23 cellular contexts compared by ENCODE assay signal in genomic region chr2:232693344-232693743, GRCh38. TPM values are rescaled to one million over a fixed set of nuclear protein-coding genes. Genes with fewer than 3 reads are reported as not detected.
A peak's percentile ranks its signal among the peaks of the same experiment; 100 is the strongest.
DNase-seq lines count a peak whose midpoint lies in the region; ATAC-seq and TF ChIP-seq lines count a peak whose summit lies in the region.
"Had no signal": no experiment of that assay in that cellular context is flagged by ENCODE, and none has a peak within 500 bp of the region (broad histone marks: within the 10 kb centered on the region; RNA-seq: fewer than 3 reads in every experiment).

No MANE protein-coding gene starts in this region.

- no peaks in the 10 kb centered on the region for H3K9me3 ChIP-seq in CD4-positive, alpha-beta T cell (ENCODE audit: control insufficient read depth, low read length)
- H3K9me3 ChIP-seq in OCI-LY7 (ENCODE audit: low read length): no peaks in the 10 kb centered on the region
- H3K9me3 ChIP-seq: BLaER1, Caco-2, SJSA1 had no signal

- CTCF ChIA-PET in CD4-positive, alpha-beta T cell (lab: Charles Lee): interaction anchor here (0.6 kb wide), 1 partner anchor 772 kb away, joined by 3 read pairs; no protein-coding TSS in a partner anchor
- CTCF ChIA-PET in OCI-LY7 (lab: Charles Lee; ENCODE audit: unreplicated experiment) (no interaction called here), WTC11 (lab: Charles Lee) (interaction anchor here (0.8 kb wide), 1 partner anchor 506 kb away, joined by 3 read pairs; no protein-coding TSS in a partner anchor)

- H3K4me2 ChIP-seq in OCI-LY7 (ENCODE audit: low read length): no peak overlapping the region
- H3K4me2 ChIP-seq: BLaER1, KMS-11 had no signal

- DNase-seq in CD4-positive, alpha-beta T cell: no peak
- DNase-seq in OCI-LY7 (ENCODE audit: low spot score) (no peak), endothelial cell (ENCODE audit: low spot score) (no peak), posterior vena cava (ENCODE audit: low spot score) (peak; percentile 42), DMS 273 (lab: John Stamatoyannopoulos, UW; ENCODE audit: unreplicated experiment) (no peak), WTC11 (ENCODE audit: low spot score) (no peak)
- DNase-seq: Caco-2; CD4-positive, alpha-beta memory T cell; DND-41; IMR-90; NCI-H1092; NCI-H1417 treated with DMSO at 0.1 percent for 48 hours; NCI-H1694 treated with DMSO at 0.1 percent for 48 hours; NCI-H2081; NCI-H2227 treated with DMSO at 0.1 percent for 48 hours; NCI-H526 treated with DMSO at 0.1 percent for 48 hours; Right ventricle myocardium superior; RPMI8226 had no signal

- POLR2A ChIA-PET in CD4-positive, alpha-beta T cell (lab: Charles Lee): no interaction called here
- POLR2A ChIA-PET in OCI-LY7 (lab: Charles Lee): interaction anchor here (0.8 to 1.1 kb wide), 2 partner anchors 9 to 21 kb away, joined by 3 read pairs; no protein-coding TSS in a partner anchor
- POLR2A ChIA-PET in WTC11 (lab: Charles Lee): no interaction called here

- H3K36me3 ChIP-seq in OCI-LY7 (ENCODE audit: insufficient read depth, low read length): no peaks in the 10 kb centered on the region
- H3K36me3 ChIP-seq: BLaER1 had no signal

- H3K27me3 ChIP-seq in CD4-positive, alpha-beta T cell (ENCODE audit: control insufficient read depth, insufficient read depth, low read length): no peaks in the 10 kb centered on the region
- H3K27me3 ChIP-seq: BLaER1, SJSA1 had no signal

- no peak overlapping the region for H3K27ac ChIP-seq in CD4-positive, alpha-beta T cell (ENCODE audit: low read depth, low read length)
- H3K27ac ChIP-seq in OCI-LY7 (ENCODE audit: low read depth, low read length, poor library complexity, severe bottlenecking): no peak overlapping the region
- H3K27ac ChIP-seq: BLaER1, KMS-11, SJSA1 had no signal

- H3K9me2 ChIP-seq in OCI-LY7 (ENCODE audit: insufficient read depth, low read length): no peaks in the 10 kb centered on the region

- BruUV-seq in OCI-LY7 (replicated peaks; lab: Mats Ljungman, UMichigan): no TSS peak

- H3K36me3 Mint-ChIP-seq in CD4-positive, alpha-beta T cell (ENCODE audit: low read depth): peaks cover 10% of the 10 kb centered on the region
- H3K36me3 Mint-ChIP-seq in endothelial cell (ENCODE audit: low read depth, unreplicated experiment): no peaks in the 10 kb centered on the region
- H3K36me3 Mint-ChIP-seq in WTC11: no peaks in the 10 kb centered on the region

- peak overlapping the region; percentile 32 for H3K4me3 Mint-ChIP-seq in CD4-positive, alpha-beta T cell
- H3K4me3 Mint-ChIP-seq in endothelial cell (ENCODE audit: unreplicated experiment) (no peak overlapping the region), WTC11 (no peak overlapping the region)
- H3K4me3 Mint-ChIP-seq: CD4-positive, alpha-beta memory T cell had no signal

- peaks cover 4% of the 10 kb centered on the region; the same call in 1 of the 2 replicates for H4K20me1 ChIP-seq in OCI-LY7 (ENCODE audit: insufficient read depth, low read length)

- H3K4me1 Mint-ChIP-seq in CD4-positive, alpha-beta T cell (ENCODE audit: low read depth): peaks cover 7% of the 10 kb centered on the region
- H3K4me1 Mint-ChIP-seq in endothelial cell (ENCODE audit: unreplicated experiment) (peaks cover 9% of the 10 kb centered on the region), WTC11 (peaks cover 11% of the 10 kb centered on the region)

- no peak overlapping the region for H3K4me3 ChIP-seq in OCI-LY7 (ENCODE audit: low read depth, low read length, poor library complexity, severe bottlenecking)
- H3K4me3 ChIP-seq: BLaER1, SJSA1 had no signal

- peak overlapping the region; percentile 4 for H3K27ac Mint-ChIP-seq in CD4-positive, alpha-beta T cell
- peak overlapping the region; percentile 11 for H3K27ac Mint-ChIP-seq in endothelial cell (ENCODE audit: unreplicated experiment)
- no peak overlapping the region for H3K27ac Mint-ChIP-seq in WTC11

- no peaks in the 10 kb centered on the region for H3K27me3 Mint-ChIP-seq in CD4-positive, alpha-beta T cell
- H3K27me3 Mint-ChIP-seq in endothelial cell (ENCODE audit: unreplicated experiment) (peaks cover 2% of the 10 kb centered on the region), WTC11 (ENCODE audit: low read depth) (no peaks in the 10 kb centered on the region)
- H3K27me3 Mint-ChIP-seq: CD4-positive, alpha-beta memory T cell had no signal

- H2AFZ ChIP-seq in OCI-LY7 (ENCODE audit: low read length): 0 out of 2 replicates have a peak overlapping the region, but pooled peaks have one; percentile 15

- intact Hi-C loops in CD4-positive, alpha-beta T cell (cut with DNase I, micrococcal nuclease): loop anchor here in 1 of 2 experiments (2.0 to 10.0 kb wide), 3 partner anchors 81 to 381 kb away; no protein-coding TSS in a partner anchor
- intact Hi-C loops in OCI-LY7 (cut with micrococcal nuclease; ENCODE audit: unreplicated experiment) (no loop called here), posterior vena cava (cut with DNase I) (no loop called here)

- no peak for ATAC-seq in CD4-positive, alpha-beta T cell (ENCODE audit: poor library complexity)
- ATAC-seq in HG02610 (IDR thresholded peaks at IDR 0.05; ENCODE audit: unreplicated experiment): no peak
- ATAC-seq in WTC11: no peak
- ATAC-seq: HCT116 had no signal

- H3K4me1 ChIP-seq in OCI-LY7 (ENCODE audit: insufficient read depth, low read length, poor library complexity, severe bottlenecking): peaks cover 8% of the 10 kb centered on the region

- peaks cover 2% of the 10 kb centered on the region for H3K9me3 Mint-ChIP-seq in CD4-positive, alpha-beta T cell
- H3K9me3 Mint-ChIP-seq in endothelial cell (ENCODE audit: unreplicated experiment) (no peaks in the 10 kb centered on the region), WTC11 (0 out of 2 replicates have a peak, but pooled peaks cover 3% of the 10 kb centered on the region)

- peaks cover 8% of the 10 kb centered on the region for H3K79me2 ChIP-seq in OCI-LY7 (ENCODE audit: insufficient read depth, low read depth, low read length)

- TF ChIP-seq CTCF in CD4-positive, alpha-beta T cell (IDR thresholded peaks at IDR 0.05): no peak
- TF ChIP-seq CTCF in OCI-LY7 (conservative IDR thresholded peaks at IDR 0.05; ENCODE audit: low read length): no peak
- no peak for TF ChIP-seq CTCF in endothelial cell (IDR thresholded peaks at IDR 0.05; ENCODE audit: unreplicated experiment)
- no peak for TF ChIP-seq CTCF in WTC11 (IDR thresholded peaks at IDR 0.05)

TF ChIP-seq in WTC11, 78 proteins besides CTCF, POLR2A, EP300 and RAD21 (continues in another document):
- no peak for TF ChIP-seq ZBTB21 (CRISPR knock-in tag; IDR thresholded peaks at IDR 0.05; ENCODE audit: borderline replicate concordance)
- no peak for TF ChIP-seq ZNF263 (CRISPR knock-in tag; IDR thresholded peaks at IDR 0.05; ENCODE audit: low read depth)
- TF ChIP-seq ZNF317 (CRISPR knock-in tag; IDR thresholded peaks at IDR 0.05; ENCODE audit: borderline replicate concordance, low read depth): no peak
- no peak for TF ChIP-seq NFATC4 (CRISPR knock-in tag; IDR thresholded peaks at IDR 0.05)
- TF ChIP-seq CBFB (CRISPR knock-in tag; IDR thresholded peaks at IDR 0.05; ENCODE audit: low read depth): no peak
- TF ChIP-seq RELA (CRISPR knock-in tag; IDR thresholded peaks at IDR 0.05; ENCODE audit: borderline replicate concordance): no peak
- TF ChIP-seq FOXP4 (CRISPR knock-in tag; IDR thresholded peaks at IDR 0.05): no peak
- TF ChIP-seq ZNF232 (CRISPR knock-in tag; IDR thresholded peaks at IDR 0.05): no peak
- no peak for TF ChIP-seq ATF2 (CRISPR knock-in tag; IDR thresholded peaks at IDR 0.05; ENCODE audit: borderline replicate concordance, low read depth)
- no peak for TF ChIP-seq ATF1 (CRISPR knock-in tag; IDR thresholded peaks at IDR 0.05)

RNA-seq across cellular contexts. Expression of gene GIGYF2, which starts 3.8 kb away (rescaled TPM):
- total RNA-seq in CD4-positive, alpha-beta T cell: 10 to 100 TPM; 52.5 to 55.5 TPM
- total RNA-seq in OCI-LY7 (2014; rRNA removed; shearing (Covaris generic)): 39.1 and 50.5 TPM in 2 replicates
- total RNA-seq in OCI-LY7 (2022) (60.9 and 64.8 TPM in 2 replicates), endothelial cell (ENCODE audit: unreplicated experiment) (61.1 TPM), posterior vena cava (10 to 100 TPM; 60.3 to 66.7 TPM), WTC11 (2021) (49.3 to 53.1 TPM (median 52.0 TPM) in 3 replicates)

RNA-seq across cellular contexts. Expression of gene EFHD1, which starts 59.9 kb away (rescaled TPM):
- total RNA-seq in CD4-positive, alpha-beta T cell: not detected
- total RNA-seq in OCI-LY7 (2014; rRNA removed; shearing (Covaris generic)): 1.4 TPM in 1 of 2 replicates, not detected in the other
- not detected in 2 replicates for total RNA-seq in OCI-LY7 (2022)
- 1.6 TPM for total RNA-seq in endothelial cell (ENCODE audit: unreplicated experiment)
- 10 to 100 TPM; 42.2 to 69.7 TPM for total RNA-seq in posterior vena cava
- total RNA-seq in WTC11 (2021): 5.4 to 6.8 TPM (median 6.1 TPM) in 3 replicates
- total RNA-seq: IMR-90 had no signal
